In the genomic region with DNA sequence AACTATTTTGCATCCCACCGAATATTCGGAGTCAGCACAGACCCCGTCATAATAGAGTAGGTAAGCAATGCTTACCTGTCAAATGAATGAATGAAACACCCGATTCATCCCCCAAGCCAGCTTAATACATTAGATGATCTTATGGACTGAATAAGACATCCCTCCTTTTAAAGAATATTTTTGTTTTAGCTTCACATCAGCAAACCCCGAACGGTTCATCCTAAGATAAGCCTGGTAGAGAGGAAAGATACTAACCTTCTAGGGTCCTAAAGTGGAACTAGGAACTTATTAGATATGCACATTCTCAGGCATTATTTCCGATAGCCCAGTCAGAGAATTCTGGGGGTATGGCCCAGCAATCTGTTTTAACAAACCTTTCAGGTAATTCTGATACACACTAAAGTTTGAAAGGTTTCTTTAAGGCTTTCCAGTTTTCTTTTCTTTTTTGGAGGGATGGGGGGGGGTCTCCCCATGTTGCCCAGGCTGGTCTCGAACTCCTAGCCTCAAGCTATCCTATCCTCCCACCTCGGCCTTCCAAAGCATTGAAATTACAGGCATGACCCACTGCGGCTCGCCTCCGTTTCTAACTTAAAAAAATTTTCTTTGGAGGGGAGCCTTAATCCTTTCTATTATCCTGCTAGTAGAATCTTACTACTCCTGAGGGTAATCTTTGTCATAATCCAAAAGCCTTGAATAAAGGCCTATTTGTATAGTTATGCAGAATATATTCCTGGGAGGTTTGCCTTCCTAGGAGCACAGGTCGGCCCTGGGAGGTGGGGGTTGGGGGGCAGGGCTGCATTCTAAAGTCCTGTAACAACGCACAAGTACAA, we compare ENCODE assay signal across 8 cellular contexts. TPM values are rescaled to one million over a fixed set of nuclear protein-coding genes. Genes with fewer than 3 reads are reported as not detected.
A peak's percentile ranks its signal among the peaks of the same experiment; 100 is the strongest.
DNase-seq lines count a peak whose midpoint lies in the region; ATAC-seq and TF ChIP-seq lines count a peak whose summit lies in the region.

No MANE protein-coding gene starts in this region.

- peak overlapping the region; percentile 78 for H3K4me3 ChIP-seq in HFF-Myc (replicated peaks; ENCODE audit: low read depth, low read length)
- H3K4me3 ChIP-seq in hepatocyte = peak overlapping the region; percentile 50
- peak overlapping the region; percentile 42 to 97 (median 83) for H3K4me3 ChIP-seq in skin epidermis

- POLR2A ChIA-PET in activated CD8-positive, alpha-beta T cell treated with anti-CD3 and anti-CD28 coated beads, Interleukin-2, amount 10 ng/mL, durations not matched to agents 7 days and 5 days (lab: Charles Lee) = interaction anchor here (3.2 to 5.1 kb wide), 2 partner anchors 12 to 133 kb away, joined by 25 to 47 read pairs; a partner anchor contains a TSS

- DNase-seq in HFF-Myc (ENCODE audit: extremely low read depth, low read depth) (no peak), hepatocyte (ENCODE audit: low spot score) (peak; percentile 75), C1 segment of cervical spinal cord (lab: John Stamatoyannopoulos, UW) (no peak), NCI-H524 treated with DMSO at 0.1 percent for 48 hours (lab: John Stamatoyannopoulos, UW) (no peak)
- DNase-seq in activated CD8-positive, alpha-beta T cell treated with anti-CD3 and anti-CD28 coated beads, Interleukin-2, amount 10 ng/mL, durations not matched to agents 7 days and 5 days = no peak

- H3K27ac ChIP-seq in hepatocyte (peak overlapping the region; percentile 94), skin epidermis (peak overlapping the region; percentile 48 to 100 (median 99))

- 33% methylated on average over 14 of the region's 14 CpGs for WGBS in hepatocyte (ENCODE audit: low lambda C conversion rate, missing lambda C conversion rate)

- no peaks in the 10 kb centered on the region for H3K9me2 ChIP-seq in hepatocyte (replicated peaks; ENCODE audit: insufficient read depth)

- CTCF ChIA-PET in activated CD8-positive, alpha-beta T cell treated with anti-CD3 and anti-CD28 coated beads, Interleukin-2, amount 10 ng/mL, durations not matched to agents 7 days and 5 days (lab: Charles Lee) = interaction anchor here (1.3 to 1.6 kb wide), 3 partner anchors 11 to 133 kb away, joined by 3 to 9 read pairs (median 7); a partner anchor contains a TSS

- H3K9me3 ChIP-seq in hepatocyte (ENCODE audit: low read depth) = no peaks in the 10 kb centered on the region

- H3K4me1 Mint-ChIP-seq in activated CD8-positive, alpha-beta T cell treated with anti-CD3 and anti-CD28 coated beads, Interleukin-2, amount 10 ng/mL, durations not matched to agents 7 days and 5 days (ENCODE audit: low read depth) = peaks cover 62% of the 10 kb centered on the region

- H3K27me3 Mint-ChIP-seq in activated CD8-positive, alpha-beta T cell treated with anti-CD3 and anti-CD28 coated beads, Interleukin-2, amount 10 ng/mL, durations not matched to agents 7 days and 5 days (ENCODE audit: low read depth) = no peaks in the 10 kb centered on the region

- H3K4me2 ChIP-seq in hepatocyte = peak overlapping the region; percentile 81

- H3K4me1 ChIP-seq in hepatocyte (ENCODE audit: insufficient read depth) = peaks cover 26% of the 10 kb centered on the region

- H3K27me3 ChIP-seq in hepatocyte = no peaks in the 10 kb centered on the region

- peaks cover 18% of the 10 kb centered on the region for H4K20me1 ChIP-seq in hepatocyte (ENCODE audit: insufficient read depth, poor library complexity, severe bottlenecking)

- TF ChIP-seq CTCF in HFF-Myc (IDR thresholded peaks at IDR 0.05; ENCODE audit: low read depth, low read length, missing control alignments) = no peak
- no peak for TF ChIP-seq CTCF in hepatocyte (IDR thresholded peaks at IDR 0.05; ENCODE audit: poor library complexity)

- peak overlapping the region; percentile 97 for H3K27ac Mint-ChIP-seq in activated CD8-positive, alpha-beta T cell treated with anti-CD3 and anti-CD28 coated beads, Interleukin-2, amount 10 ng/mL, durations not matched to agents 7 days and 5 days

- peaks cover 53% of the 10 kb centered on the region for H3K79me2 ChIP-seq in hepatocyte

- no peaks in the 10 kb centered on the region for H3K9me3 Mint-ChIP-seq in activated CD8-positive, alpha-beta T cell treated with anti-CD3 and anti-CD28 coated beads, Interleukin-2, amount 10 ng/mL, durations not matched to agents 7 days and 5 days (ENCODE audit: insufficient read depth)

- peak overlapping the region; percentile 94 for H3K4me3 Mint-ChIP-seq in activated CD8-positive, alpha-beta T cell treated with anti-CD3 and anti-CD28 coated beads, Interleukin-2, amount 10 ng/mL, durations not matched to agents 7 days and 5 days

- ATAC-seq in activated CD8-positive, alpha-beta T cell treated with anti-CD3 and anti-CD28 coated beads, Interleukin-2, amount 10 ng/mL, durations not matched to agents 7 days and 5 days = no peak
- ATAC-seq in GM18861 (IDR thresholded peaks at IDR 0.05; ENCODE audit: unreplicated experiment) (no peak), GM18498 (IDR thresholded peaks at IDR 0.05; ENCODE audit: unreplicated experiment) (no peak)

- peak overlapping the region; percentile 64 for H2AFZ ChIP-seq in hepatocyte

- no peaks in the 10 kb centered on the region for H3K36me3 ChIP-seq in hepatocyte (replicated peaks; ENCODE audit: insufficient read depth, low read depth)

- H3K36me3 Mint-ChIP-seq in activated CD8-positive, alpha-beta T cell treated with anti-CD3 and anti-CD28 coated beads, Interleukin-2, amount 10 ng/mL, durations not matched to agents 7 days and 5 days (ENCODE audit: low read depth) = peaks cover 70% of the 10 kb centered on the region

RNA-seq across cellular contexts. Expression of a gene that starts 1.0 kb away (rescaled TPM):
- 100 to 1,000 TPM; 599 to 604 TPM for total RNA-seq in activated CD8-positive, alpha-beta T cell treated with anti-CD3 and anti-CD28 coated beads, Interleukin-2, amount 10 ng/mL, durations not matched to agents 7 days and 5 days
- 180 and 194 TPM in 2 replicates for total RNA-seq in hepatocyte
- polyA plus RNA-seq in hepatocyte = 119 and 140 TPM in 2 replicates
